20 cellular contexts compared by ENCODE assay signal in the genomic region with DNA sequence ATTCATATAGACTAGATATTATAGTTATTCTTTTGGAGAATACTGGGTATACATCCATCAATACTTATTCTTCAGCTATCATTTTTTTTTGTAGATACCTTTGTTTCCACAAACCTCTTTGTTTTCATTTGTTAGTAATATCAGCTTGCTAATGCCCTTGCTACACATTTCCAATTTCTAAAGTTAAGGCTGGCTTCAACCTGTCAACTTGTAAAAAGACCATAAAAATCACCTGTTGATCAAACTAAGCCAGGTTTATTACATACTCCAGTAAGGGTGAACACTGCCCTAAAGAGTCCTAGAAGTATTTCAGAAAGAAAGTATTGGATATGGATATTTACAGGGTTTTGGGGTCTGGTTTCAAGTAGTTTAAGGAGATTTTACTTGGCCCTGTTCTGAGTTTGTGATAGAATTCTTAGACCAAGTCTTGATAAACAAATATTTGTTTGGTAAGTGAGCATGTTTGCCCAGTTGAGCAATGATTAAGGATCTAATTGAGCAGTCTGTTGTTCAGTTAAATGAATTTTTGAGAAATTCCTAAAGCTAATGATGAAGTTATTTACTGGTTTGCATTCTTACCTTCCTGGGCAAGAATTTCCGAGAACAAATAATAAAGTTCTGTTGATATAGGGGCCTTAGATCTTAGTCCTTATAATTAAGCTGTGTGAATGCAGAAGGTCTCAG. TPM values are rescaled to one million over a fixed set of nuclear protein-coding genes. Genes with fewer than 3 reads are reported as not detected.
DNase-seq lines count a peak whose midpoint lies in the region; ATAC-seq and TF ChIP-seq lines count a peak whose summit lies in the region.
"Had no signal": no experiment of that assay in that cellular context is flagged by ENCODE, and none has a peak within 500 bp of the region (broad histone marks: within the 10 kb centered on the region; RNA-seq: fewer than 3 reads in every experiment).

No MANE protein-coding gene starts in this region.

- peaks cover 0 to 8% (median 0%) of the 10 kb centered on the region in 12 donors for H3K4me1 ChIP-seq in heart left ventricle

- no peak for TF ChIP-seq CTCF in 22Rv1 (IDR thresholded peaks at IDR 0.05)
- TF ChIP-seq CTCF in LNCaP clone FGC (IDR thresholded peaks at IDR 0.05; ENCODE audit: control insufficient read depth, extremely low read depth, insufficient read depth): no peak
- TF ChIP-seq CTCF in dorsolateral prefrontal cortex (IDR thresholded peaks at IDR 0.05 in 54 of 56, conservative IDR thresholded peaks at IDR 0.05 in 2 of 56; ENCODE audit: low read depth in 1 of 56, partially characterized antibody in 56 of 56): no peak
- TF ChIP-seq CTCF in progenitor cell of endocrine pancreas (IDR thresholded peaks at IDR 0.05; ENCODE audit: unreplicated experiment): no peak
- TF ChIP-seq CTCF in heart left ventricle (IDR thresholded peaks at IDR 0.05): no peak

- ATAC-seq in heart left ventricle: no peak

- no peaks in the 10 kb centered on the region for H3K27me3 Mint-ChIP-seq in progenitor cell of endocrine pancreas

- 95 to 100% (median 97%) methylated on average over 1 of the region's 1 CpG for WGBS in heart left ventricle, 4 donors

- H3K9me3 Mint-ChIP-seq in progenitor cell of endocrine pancreas (ENCODE audit: low read depth): no peaks in the 10 kb centered on the region
- H3K9me3 Mint-ChIP-seq: HFFc6 had no signal

- no peak for TF ChIP-seq POLR2A in heart left ventricle (IDR thresholded peaks at IDR 0.05)

- no peak overlapping the region for H3K4me3 Mint-ChIP-seq in progenitor cell of endocrine pancreas (ENCODE audit: low read depth)
- H3K4me3 Mint-ChIP-seq: HFFc6 had no signal

- H3K36me3 ChIP-seq in heart left ventricle: peaks cover 0 to 2% (median 0%) of the 10 kb centered on the region in 9 donors

- no peak overlapping the region for H3K4me3 ChIP-seq in LNCaP clone FGC (ENCODE audit: low read depth, low read length)
- peak overlapping the region in 1 of 59 donors; percentile 6 for H3K4me3 ChIP-seq in dorsolateral prefrontal cortex
- H3K4me3 ChIP-seq in heart left ventricle: no peak overlapping the region

- H3K36me3 Mint-ChIP-seq in progenitor cell of endocrine pancreas (ENCODE audit: insufficient read depth): peaks cover 5% of the 10 kb centered on the region

- H3K4me1 Mint-ChIP-seq in progenitor cell of endocrine pancreas (ENCODE audit: low read depth): peaks cover 52% of the 10 kb centered on the region

- no peaks in the 10 kb centered on the region for H3K9me3 ChIP-seq in heart left ventricle

- peak overlapping the region; percentile 54 for H3K27ac Mint-ChIP-seq in progenitor cell of endocrine pancreas
- H3K27ac Mint-ChIP-seq: HFFc6 had no signal

- H3K27ac ChIP-seq in 22Rv1 (peak overlapping the region; percentile 34), dorsolateral prefrontal cortex (peak overlapping the region in 43 of 59 donors; percentile 4 to 98 (median 48)), heart left ventricle (no peak overlapping the region)
- H3K27ac ChIP-seq: RWPE1 had no signal

- intact Hi-C loops in dorsolateral prefrontal cortex (cut with DNase I): loop anchor here in 1 of 2 donors (5.0 kb wide), 1 partner anchor 40 kb away; no protein-coding TSS in a partner anchor
- intact Hi-C loops in heart left ventricle (cut with DNase I): loop anchor here in 2 of 10 donors (10.0 kb wide), 1 partner anchor 53 kb away; no protein-coding TSS in a partner anchor

- DNase-seq in LNCaP clone FGC (ENCODE audit: low read depth): peak; percentile 36
- no peak for DNase-seq in dorsolateral prefrontal cortex
- DNase-seq in progenitor cell of endocrine pancreas (ENCODE audit: low spot score, unreplicated experiment): no peak
- DNase-seq in NCI-H510A (lab: John Stamatoyannopoulos, UW): no peak
- no peak for DNase-seq in kidney tubule cell (ENCODE audit: low spot score)
- no peak for DNase-seq in heart left ventricle
- no peak for DNase-seq in activated gamma-delta T cell treated with Interleukin-2 at 50 U/mL for 16 hours
- DNase-seq: C1 segment of cervical spinal cord; DMS153; HFFc6; MM.1S; NCI-H1105; NCI-H1694 treated with DMSO at 0.1 percent for 48 hours; NCI-H2107; NCI-H345; NK-92 treated with Interleukin-12 subunit alpha and Interleukin-12 subunit beta, amount 100 ng/mL, for 24 hours had no signal

- H3K27me3 ChIP-seq in dorsolateral prefrontal cortex (no peaks in the 10 kb centered on the region), heart left ventricle (no peaks in the 10 kb centered on the region)

RNA-seq across cellular contexts. Expression of gene LRTM2, which starts 52.8 kb away (rescaled TPM):
- total RNA-seq in dorsolateral prefrontal cortex (10 to 100 TPM in 119 of 120 experiments, 1 to 10 TPM in 1; 8.0 to 46.0 (median 27.9) TPM), progenitor cell of endocrine pancreas (0.48 and 0.53 TPM in 2 replicates), heart left ventricle (not detected)
- polyA plus RNA-seq in heart left ventricle: not detected
- total RNA-seq: H1, HFFc6, OCI-LY7 had no signal

Comparison
In these comparisons a context has a peak if more than half of its experiments do, and no peak if none do; other contexts are left out.
1. H3K27ac ChIP-seq: peak in 22Rv1 (single experiment) and dorsolateral prefrontal cortex (43 of 59); none in heart left ventricle (0 of 12).